Comparison of ENCODE assay signal across 14 cellular contexts in genomic region chr18:8264861-8265411, GRCh38.
A peak's percentile ranks its signal among the peaks of the same experiment; 100 is the strongest.
DNase-seq lines count a peak whose midpoint lies in the region; ATAC-seq and TF ChIP-seq lines count a peak whose summit lies in the region.
"Had no signal": no experiment of that assay in that cellular context is flagged by ENCODE, and none has a peak within 500 bp of the region (broad histone marks: within the 10 kb centered on the region; RNA-seq: fewer than 3 reads in every experiment).

No MANE protein-coding gene starts in this region.

- H3K23ac ChIP-seq in H9 (ENCODE audit: insufficient read length, low read depth, low read length) = no peak overlapping the region

- H3K4me2 ChIP-seq in SK-N-SH (no peak overlapping the region), H9 (ENCODE audit: insufficient read depth, insufficient read length, low read length) (no peak overlapping the region)

- H3K4me3 Mint-ChIP-seq in H9 = no peak overlapping the region
- H3K4me3 Mint-ChIP-seq: CD4-positive, CD25-positive, alpha-beta regulatory T cell had no signal

- H2BK5ac ChIP-seq in H9 (ENCODE audit: insufficient read length, low read length) = no peak overlapping the region

- H4K8ac ChIP-seq in H9 (replicated peaks; ENCODE audit: insufficient read length, low read depth, low read length) = no peak overlapping the region

- H2BK120ac ChIP-seq in H9 (ENCODE audit: low read depth, low read length, poor library complexity, severe bottlenecking) = no peak overlapping the region

- H3F3A ChIP-seq in SK-N-SH (replicated peaks; ENCODE audit: insufficient read depth) = no peaks in the 10 kb centered on the region

- no peaks in the 10 kb centered on the region for H4K20me1 ChIP-seq in SK-N-SH (ENCODE audit: insufficient read depth)
- H4K20me1 ChIP-seq in H9 (ENCODE audit: control insufficient read depth, insufficient read depth, insufficient read length) = no peaks in the 10 kb centered on the region

- 27% methylated on average over 6 of the region's 6 CpGs for WGBS in SK-N-SH (ENCODE audit: low lambda C conversion rate)
- WGBS in H9 (ENCODE audit: extremely low coverage, insufficient read length, low lambda C conversion rate) = no CpG with 5 or more reads among the region's 6 CpGs

- H3K36me3 Mint-ChIP-seq in H9 (ENCODE audit: insufficient read depth in 1 of 3, low read depth in 3 of 3) = no peaks in the 10 kb centered on the region
- H3K36me3 Mint-ChIP-seq: CD4-positive, CD25-positive, alpha-beta regulatory T cell had no signal

- ATAC-seq in foreskin keratinocyte (peak; percentile 42), sciatic nerve (peak; percentile 21)

- H3K4ac ChIP-seq in H9 (ENCODE audit: low read depth, low read length) = no peak overlapping the region

- intact Hi-C loops in sciatic nerve (cut with DNase I) = loop anchor here (5.0 kb wide), 1 partner anchor 557 kb away; no protein-coding TSS in a partner anchor

- peak; percentile 36; the same call in 1 of the 2 replicates for TF ChIP-seq RAD21 in SK-N-SH (IDR thresholded peaks at IDR 0.05; ENCODE audit: low read length)

- no peak overlapping the region for H2BK20ac ChIP-seq in H9 (ENCODE audit: low read depth, low read length, poor library complexity, severe bottlenecking)

- H3K9me2 ChIP-seq in SK-N-SH = no peaks in the 10 kb centered on the region

- H3K18ac ChIP-seq in H9 (ENCODE audit: insufficient read length, low read depth, low read length) = no peak overlapping the region

- H2AK5ac ChIP-seq in H9 (ENCODE audit: insufficient read length, low read length) = no peak overlapping the region

- H4K91ac ChIP-seq in H9 (ENCODE audit: insufficient read length, low read depth, low read length) = no peak overlapping the region

- no peaks in the 10 kb centered on the region for H3K79me2 ChIP-seq in SK-N-SH (ENCODE audit: insufficient read depth)
- H3K79me2 ChIP-seq in H9 (ENCODE audit: insufficient read depth, low read length) = no peaks in the 10 kb centered on the region

- H3K14ac ChIP-seq in H9 (ENCODE audit: insufficient read depth, low read length) = no peak overlapping the region

- H3K9ac ChIP-seq in SK-N-SH = no peak overlapping the region
- H3K9ac ChIP-seq in H9 (ENCODE audit: extremely low read depth, insufficient read length, low read length) = no peak overlapping the region

- no peak overlapping the region for H2BK15ac ChIP-seq in H9 (ENCODE audit: low read depth, low read length)

- H3K56ac ChIP-seq in H9 (ENCODE audit: insufficient read length, low read depth, low read length) = no peak overlapping the region

- H3K9me3 Mint-ChIP-seq in H9 = no peaks in the 10 kb centered on the region

- peaks cover 21 to 23% of the 10 kb centered on the region in 2 experiments for H3K4me1 Mint-ChIP-seq in H9

- no peaks in the 10 kb centered on the region for H3K27me3 Mint-ChIP-seq in H9 (ENCODE audit: low read depth)
- H3K27me3 Mint-ChIP-seq: CD4-positive, CD25-positive, alpha-beta regulatory T cell had no signal

- H3K27ac Mint-ChIP-seq in H9 = no peak overlapping the region
- H3K27ac Mint-ChIP-seq: CD4-positive, CD25-positive, alpha-beta regulatory T cell had no signal

- no peaks in the 10 kb centered on the region for H3K79me1 ChIP-seq in H9 (ENCODE audit: insufficient read depth, low read depth, low read length, poor library complexity, severe bottlenecking)

- POLR2A ChIA-PET in SK-N-SH (lab: Yijun Ruan, JAX) = no interaction called here

- no peak overlapping the region for H4K5ac ChIP-seq in H9 (ENCODE audit: insufficient read length, low read depth, low read length)

- H3K9me3 ChIP-seq in SK-N-SH (no peaks in the 10 kb centered on the region), H9 (ENCODE audit: control insufficient read depth, low read depth, low read length) (no peaks in the 10 kb centered on the region)
- H3K9me3 ChIP-seq: ascending aorta had no signal

- no peaks in the 10 kb centered on the region for H3K27me3 ChIP-seq in SK-N-SH (ENCODE audit: insufficient read depth)
- no peaks in the 10 kb centered on the region for H3K27me3 ChIP-seq in foreskin keratinocyte
- H3K27me3 ChIP-seq in H9 (ENCODE audit: insufficient read depth, low read length) = no peaks in the 10 kb centered on the region
- H3K27me3 ChIP-seq: ascending aorta had no signal

- TF ChIP-seq CTCF in SK-N-SH (IDR thresholded peaks at IDR 0.05) (no peak), foreskin keratinocyte (conservative IDR thresholded peaks at IDR 0.05) (no peak), H9 (conservative IDR thresholded peaks at IDR 0.05) (no peak)

- H3K36me3 ChIP-seq in SK-N-SH (replicated peaks in 1 of 2; ENCODE audit: control insufficient read depth in 1 of 2, insufficient read depth in 2 of 2, low read length in 1 of 2) = no peaks in the 10 kb centered on the region
- H3K36me3 ChIP-seq: ascending aorta had no signal

- H3K23me2 ChIP-seq in H9 (ENCODE audit: insufficient read length, low read depth, low read length, poor library complexity, severe bottlenecking) = no peaks in the 10 kb centered on the region

- no peak overlapping the region for H2BK12ac ChIP-seq in H9 (ENCODE audit: insufficient read length, low read depth, low read length)

- H3T11ph ChIP-seq in H9 (ENCODE audit: low read length) = no peak overlapping the region

- H3K27ac ChIP-seq in SK-N-SH (ENCODE audit: low read depth in 2 of 2, low read length in 1 of 2) (peak overlapping the region in 1 of 2 experiments; percentile 91; a peak in 2 of 4 replicates), foreskin keratinocyte (no peak overlapping the region), H9 (ENCODE audit: insufficient read length, low read depth, low read length) (no peak overlapping the region)
- H3K27ac ChIP-seq: ascending aorta, SK-N-MC had no signal

- CTCF ChIA-PET in SK-N-SH (lab: Yijun Ruan, JAX) = interaction anchor here (1.0 to 1.4 kb wide), 2 partner anchors 124 to 475 kb away, joined by 3 to 4 read pairs; no protein-coding TSS in a partner anchor

- H3K4me3 ChIP-seq in SK-N-SH (ENCODE audit: low read depth in 2 of 2, low read length in 1 of 2) = no peak overlapping the region
- H3K4me3 ChIP-seq: ascending aorta, SK-N-MC had no signal

- H2AFZ ChIP-seq in SK-N-SH (ENCODE audit: low read depth) (no peak overlapping the region), H9 (ENCODE audit: low read length) (no peak overlapping the region)

- TF ChIP-seq EP300 in SK-N-SH (IDR thresholded peaks at IDR 0.05; ENCODE audit: borderline replicate concordance in 1 of 2, low read depth in 1 of 2, low read length in 1 of 2) = peak in 1 of 2 experiments; percentile 91; a peak in 2 of 4 replicates

- H3K4me1 ChIP-seq in SK-N-SH (ENCODE audit: control insufficient read depth in 1 of 2, insufficient read depth in 2 of 2, low read depth in 1 of 2, low read length in 1 of 2) (peaks cover 0 to 50% of the 10 kb centered on the region in 2 experiments; a peak in 2 of 4 replicates), foreskin keratinocyte (no peaks in the 10 kb centered on the region), H9 (ENCODE audit: insufficient read depth, low read length) (no peaks in the 10 kb centered on the region)
- H3K4me1 ChIP-seq: ascending aorta had no signal

- DNase-seq in NCI-H146 (lab: John Stamatoyannopoulos, UW) (peak; percentile 42), SK-N-SH (peak; percentile 57), foreskin keratinocyte (peak; percentile 7 to 17), sciatic nerve (ENCODE audit: low spot score) (no peak), NK-92 (lab: John Stamatoyannopoulos, UW; ENCODE audit: unreplicated experiment) (no peak), H9 (no peak)
- no peak for DNase-seq in stimulated activated naive CD4-positive, alpha-beta T cell (lab: John Stamatoyannopoulos, UW)
- DNase-seq: activated effector memory CD4-positive, alpha-beta T cell treated with anti-CD3 and anti-CD28 coated beads, Interleukin-2, amount 50 U/mL, for 16 hours; CD4-positive, CD25-positive, alpha-beta regulatory T cell; glutamatergic neuron; NK-92 treated with Interleukin-12 subunit alpha and Interleukin-12 subunit beta, amount 100 ng/mL, for 24 hours; stimulated activated CD4-positive, alpha-beta T cell treated with anti-CD3 and anti-CD28 coated beads, Interleukin-1b, Interleukin-23, amount 100 ng/mL, for 48 hours had no signal

TF ChIP-seq in SK-N-SH, 30 proteins besides CTCF, POLR2A, EP300 and RAD21:
- TF ChIP-seq SMC3 (IDR thresholded peaks at IDR 0.05; ENCODE audit: low read depth, low read length) (peak; percentile 10; the same call in 1 of the 2 replicates), GATA2 (CRISPR knock-in tag; IDR thresholded peaks at IDR 0.05) (0 out of 2 replicates have a peak, but pooled peaks have one; percentile 22), USF1 (IDR thresholded peaks at IDR 0.05; ENCODE audit: borderline replicate concordance, low read depth) (no peak), RCOR1 (IDR thresholded peaks at IDR 0.05; ENCODE audit: low read length) (peak; percentile 87), POLR2AphosphoS5 (IDR thresholded peaks at IDR 0.05; ENCODE audit: low read depth, low read length) (no peak), CHD2 (IDR thresholded peaks at IDR 0.05; ENCODE audit: low read length, partially characterized antibody) (peak; percentile 58), GABPA (IDR thresholded peaks at IDR 0.05; ENCODE audit: low read depth) (no peak), FOXJ3 (CRISPR knock-in tag; IDR thresholded peaks at IDR 0.05) (peak; percentile 36; the same call in 1 of the 2 replicates)

Comparison
In these comparisons a context has a peak if more than half of its experiments do, and no peak if none do; other contexts are left out.
1. DNase-seq: peak in NCI-H146 (single experiment), SK-N-SH (single experiment) and foreskin keratinocyte (2 of 2); none in sciatic nerve (single experiment), NK-92 (single experiment), stimulated activated naive CD4-positive, alpha-beta T cell (0 of 6) and H9 (single experiment).